16 cellular contexts compared by ENCODE assay signal in genomic region chr11:134584706-134585445, GRCh38.
DNase-seq lines count a peak whose midpoint lies in the region; ATAC-seq and TF ChIP-seq lines count a peak whose summit lies in the region.
"Had no signal": no experiment of that assay in that cellular context is flagged by ENCODE, and none has a peak within 500 bp of the region (broad histone marks: within the 10 kb centered on the region; RNA-seq: fewer than 3 reads in every experiment).

No MANE protein-coding gene starts in this region.

- H3K36me3 Mint-ChIP-seq in stimulated activated memory B cell treated with anti-CD40 and anti-IgM and Interleukin-4, amounts not matched to agents 10 μg/mL and 1 μg/mL and 100 μg/mL, for 72 hours, result no peaks in the 10 kb centered on the region
- no peaks in the 10 kb centered on the region for H3K36me3 Mint-ChIP-seq in type B pancreatic cell
- H3K36me3 Mint-ChIP-seq: activated naive CD8-positive, alpha-beta T cell treated with anti-CD3 and anti-CD28 coated beads for 36 hours had no signal

- no peak overlapping the region for H3K27ac Mint-ChIP-seq in stimulated activated memory B cell treated with anti-CD40 and anti-IgM and Interleukin-4, amounts not matched to agents 10 μg/mL and 1 μg/mL and 100 μg/mL, for 72 hours
- H3K27ac Mint-ChIP-seq in type B pancreatic cell, result no peak overlapping the region
- H3K27ac Mint-ChIP-seq: activated naive CD8-positive, alpha-beta T cell treated with anti-CD3 and anti-CD28 coated beads for 36 hours had no signal

- H3K4me1 Mint-ChIP-seq in stimulated activated memory B cell treated with anti-CD40 and anti-IgM and Interleukin-4, amounts not matched to agents 10 μg/mL and 1 μg/mL and 100 μg/mL, for 72 hours, result peaks cover 28% of the 10 kb centered on the region
- H3K4me1 Mint-ChIP-seq in type B pancreatic cell (ENCODE audit: unreplicated experiment), result peaks cover 4% of the 10 kb centered on the region

- peaks cover 21% of the 10 kb centered on the region for H3K27me3 Mint-ChIP-seq in stimulated activated memory B cell treated with anti-CD40 and anti-IgM and Interleukin-4, amounts not matched to agents 10 μg/mL and 1 μg/mL and 100 μg/mL, for 72 hours
- H3K27me3 Mint-ChIP-seq in type B pancreatic cell, result peaks cover 31% of the 10 kb centered on the region

- DNase-seq in SKM-1 treated with dmso at 0.1 percent for 144 hours (lab: John Stamatoyannopoulos, UW; ENCODE audit: unreplicated experiment) (peak; percentile 1), SKM-1 (lab: John Stamatoyannopoulos, UW; ENCODE audit: unreplicated experiment) (no peak), SK-MEL-5 (ENCODE audit: low read depth, low spot score) (peak; percentile 38), left lobe of liver (ENCODE audit: low spot score) (no peak), inferior parietal cortex (ENCODE audit: extremely low spot score) (no peak), type B pancreatic cell (ENCODE audit: extremely low spot score, unreplicated experiment) (no peak), NCI-H146 treated with DMSO at 0.1 percent for 48 hours (lab: John Stamatoyannopoulos, UW; ENCODE audit: unreplicated experiment) (no peak)
- DNase-seq: activated naive CD8-positive, alpha-beta T cell treated with anti-CD3 and anti-CD28 coated beads for 36 hours; Caco-2; central memory CD4-positive, alpha-beta T cell; HCEC 1CT; Karpas-422; NCI-H2029 treated with DMSO at 0.1 percent for 48 hours; NCI-H69; stimulated activated naive CD8-positive, alpha-beta T cell treated with anti-CD3 and anti-CD28 coated beads, Interleukin-15, amount 100 ng/mL, for 72 hours had no signal

- no peaks in the 10 kb centered on the region for H3K9me3 Mint-ChIP-seq in stimulated activated memory B cell treated with anti-CD40 and anti-IgM and Interleukin-4, amounts not matched to agents 10 μg/mL and 1 μg/mL and 100 μg/mL, for 72 hours
- no peaks in the 10 kb centered on the region for H3K9me3 Mint-ChIP-seq in type B pancreatic cell
- H3K9me3 Mint-ChIP-seq: activated naive CD8-positive, alpha-beta T cell treated with anti-CD3 and anti-CD28 coated beads for 36 hours; stimulated activated naive CD8-positive, alpha-beta T cell treated with anti-CD3 and anti-CD28 coated beads, Interleukin-15, amount 100 ng/mL, for 72 hours had no signal

- ATAC-seq in left lobe of liver, result peak; percentile 52
- ATAC-seq in stimulated activated memory B cell treated with anti-CD40 and anti-IgM and Interleukin-4, amounts not matched to agents 10 μg/mL and 1 μg/mL and 100 μg/mL, for 72 hours, result peak; percentile 44
- ATAC-seq: stimulated activated naive CD8-positive, alpha-beta T cell treated with anti-CD3 and anti-CD28 coated beads, Interleukin-15, amount 100 ng/mL, for 72 hours had no signal

- no peak overlapping the region for H3K4me3 Mint-ChIP-seq in stimulated activated memory B cell treated with anti-CD40 and anti-IgM and Interleukin-4, amounts not matched to agents 10 μg/mL and 1 μg/mL and 100 μg/mL, for 72 hours
- no peak overlapping the region for H3K4me3 Mint-ChIP-seq in type B pancreatic cell
- H3K4me3 Mint-ChIP-seq: activated naive CD8-positive, alpha-beta T cell treated with anti-CD3 and anti-CD28 coated beads for 36 hours; stimulated activated naive CD8-positive, alpha-beta T cell treated with anti-CD3 and anti-CD28 coated beads, Interleukin-15, amount 100 ng/mL, for 72 hours had no signal

- in situ Hi-C loops in SK-MEL-5 (cut with HindIII; ENCODE audit: low pct_unique_long_range_greater_than_20kb, low sequenced_read_pairs), result no loop called here

- TF ChIP-seq CTCF in type B pancreatic cell (conservative IDR thresholded peaks at IDR 0.05), result no peak

Comparison
In these comparisons a context has a peak if more than half of its experiments do, and no peak if none do; other contexts are left out.
1. DNase-seq: peak in SKM-1 treated with dmso at 0.1 percent for 144 hours (single experiment) and SK-MEL-5 (single experiment); none in SKM-1 (single experiment), left lobe of liver (single experiment), inferior parietal cortex (single experiment), type B pancreatic cell (single experiment) and NCI-H146 treated with DMSO at 0.1 percent for 48 hours (single experiment).